In genomic region chr3:172658344-172659245, GRCh38 we compare ENCODE assay signal across 10 cellular contexts. TPM values are rescaled to one million over a fixed set of nuclear protein-coding genes. Genes with fewer than 3 reads are reported as not detected.
DNase-seq lines count a peak whose midpoint lies in the region; FAIRE-seq and TF ChIP-seq lines count a peak whose summit lies in the region.
"Had no signal": no experiment of that assay in that cellular context is flagged by ENCODE, and none has a peak within 500 bp of the region (broad histone marks: within the 10 kb centered on the region; RNA-seq: fewer than 3 reads in every experiment).

No MANE protein-coding gene starts in this region.

- peaks cover 3% of the 10 kb centered on the region for H3K79me2 ChIP-seq in parathyroid adenoma

- no peak overlapping the region for H2AFZ ChIP-seq in parathyroid adenoma

- H3K4me1 ChIP-seq in parathyroid adenoma (peaks cover 14% of the 10 kb centered on the region), transverse colon (no peaks in the 10 kb centered on the region), sigmoid colon (peaks cover 0 to 6% (median 0%) of the 10 kb centered on the region in 4 donors)

- H3K36me3 Mint-ChIP-seq in activated CD4-positive, alpha-beta memory T cell treated with anti-CD3 and anti-CD28 coated beads, Interleukin-2, amount 10 ng/mL, durations not matched to agents 7 days and 5 days (ENCODE audit: low read depth) = no peaks in the 10 kb centered on the region

- H3K4me2 ChIP-seq in parathyroid adenoma (ENCODE audit: low read length) = no peak overlapping the region

- WGBS in transverse colon (ENCODE audit: low coverage in 1 of 2), 2 donors = 77 to 81% methylated on average over 4 to 6 of the region's 6 CpGs
- 70 to 78% methylated on average over 6 of the region's 6 CpGs for WGBS in sigmoid colon, 2 donors

- H3K27ac Mint-ChIP-seq in activated CD4-positive, alpha-beta memory T cell treated with anti-CD3 and anti-CD28 coated beads, Interleukin-2, amount 10 ng/mL, durations not matched to agents 7 days and 5 days = no peak overlapping the region

- H3K36me3 ChIP-seq in parathyroid adenoma (ENCODE audit: control insufficient read depth, insufficient read depth, low read length) (no peaks in the 10 kb centered on the region), transverse colon (no peaks in the 10 kb centered on the region), sigmoid colon (no peaks in the 10 kb centered on the region)

- intact Hi-C loops in transverse colon (cut with DNase I; ENCODE audit: low total_unique reads) = no loop called here
- intact Hi-C loops in sigmoid colon (cut with DNase I) = no loop called here

- H3K9me3 ChIP-seq in parathyroid adenoma (ENCODE audit: control insufficient read depth, low read length) (no peaks in the 10 kb centered on the region), transverse colon (no peaks in the 10 kb centered on the region), sigmoid colon (no peaks in the 10 kb centered on the region)

- no peak overlapping the region for H3K9ac ChIP-seq in parathyroid adenoma

- no peak overlapping the region for H3K27ac ChIP-seq in RWPE1
- peak overlapping the region; percentile 68 for H3K27ac ChIP-seq in parathyroid adenoma
- H3K27ac ChIP-seq in transverse colon = no peak overlapping the region
- H3K27ac ChIP-seq in sigmoid colon = no peak overlapping the region

- in situ Hi-C loops in transverse colon (cut with MboI; ENCODE audit: low pct_ligation_motif_present in 1 of 4, low pct_unique_long_range_greater_than_20kb in 1 of 4, low sequenced_read_pairs in 3 of 4) = loop anchor here in 2 of 4 donors (25.0 kb wide), 1 partner anchor 296 kb away; no protein-coding TSS in a partner anchor

- FAIRE-seq in H54 (lab: Jason Lieb, UNC) = peak; percentile 95

- no peaks in the 10 kb centered on the region for H3K27me3 ChIP-seq in parathyroid adenoma (ENCODE audit: control insufficient read depth, insufficient read depth, low read length)
- H3K27me3 ChIP-seq in transverse colon = no peaks in the 10 kb centered on the region
- no peaks in the 10 kb centered on the region for H3K27me3 ChIP-seq in sigmoid colon

- CTCF ChIA-PET in RWPE1 (lab: Yijun Ruan, JAX) = interaction anchor here (0.6 to 1.3 kb wide), 4 partner anchors 15 to 354 kb away, joined by 3 to 4 read pairs (median 3); no protein-coding TSS in a partner anchor
- CTCF ChIA-PET in activated CD4-positive, alpha-beta memory T cell treated with anti-CD3 and anti-CD28 coated beads, Interleukin-2, amount 10 ng/mL, durations not matched to agents 7 days and 5 days (lab: Charles Lee) = interaction anchor here (0.7 to 2.0 kb wide), 3 partner anchors 14 to 242 kb away, joined by 4 to 8 read pairs (median 6); no protein-coding TSS in a partner anchor

- POLR2A ChIA-PET in RWPE1 (lab: Yijun Ruan, JAX; ENCODE audit: low non-redundant PET) = no interaction called here
- POLR2A ChIA-PET in activated CD4-positive, alpha-beta memory T cell treated with anti-CD3 and anti-CD28 coated beads, Interleukin-2, amount 10 ng/mL, durations not matched to agents 7 days and 5 days (lab: Charles Lee) = no interaction called here

- no peaks in the 10 kb centered on the region for H3K9me3 Mint-ChIP-seq in activated CD4-positive, alpha-beta memory T cell treated with anti-CD3 and anti-CD28 coated beads, Interleukin-2, amount 10 ng/mL, durations not matched to agents 7 days and 5 days

- TF ChIP-seq CTCF in RWPE1 (conservative IDR thresholded peaks at IDR 0.05; ENCODE audit: low read depth) = no peak
- TF ChIP-seq CTCF in parathyroid adenoma (IDR thresholded peaks at IDR 0.05) = no peak
- TF ChIP-seq CTCF in transverse colon (IDR thresholded peaks at IDR 0.05) = no peak
- no peak for TF ChIP-seq CTCF in sigmoid colon (IDR thresholded peaks at IDR 0.05)

- H3K4me1 Mint-ChIP-seq in activated CD4-positive, alpha-beta memory T cell treated with anti-CD3 and anti-CD28 coated beads, Interleukin-2, amount 10 ng/mL, durations not matched to agents 7 days and 5 days = peaks cover 7% of the 10 kb centered on the region

- TF ChIP-seq POLR2A in H54 (IDR thresholded peaks at IDR 0.05; ENCODE audit: low read depth, low read length) (no peak), transverse colon (IDR thresholded peaks at IDR 0.05) (no peak), sigmoid colon (IDR thresholded peaks at IDR 0.05) (no peak)

- H3K27me3 Mint-ChIP-seq in activated CD4-positive, alpha-beta memory T cell treated with anti-CD3 and anti-CD28 coated beads, Interleukin-2, amount 10 ng/mL, durations not matched to agents 7 days and 5 days = no peaks in the 10 kb centered on the region

- no peak overlapping the region for H3K4me3 Mint-ChIP-seq in activated CD4-positive, alpha-beta memory T cell treated with anti-CD3 and anti-CD28 coated beads, Interleukin-2, amount 10 ng/mL, durations not matched to agents 7 days and 5 days

- no peak for TF ChIP-seq EP300 in transverse colon (IDR thresholded peaks at IDR 0.05; ENCODE audit: low read depth)
- no peak for TF ChIP-seq EP300 in sigmoid colon (IDR thresholded peaks at IDR 0.05)

- H3K4me3 ChIP-seq in parathyroid adenoma (ENCODE audit: low read depth, low read length) (no peak overlapping the region), transverse colon (no peak overlapping the region), sigmoid colon (no peak overlapping the region)

- DNase-seq in H54 (ENCODE audit: insufficient read length, low spot score) = peak; percentile 54
- DNase-seq in RWPE1 (ENCODE audit: low spot score) = peak; percentile 43
- peak; percentile 93 for DNase-seq in fibroblast of peridontal ligament (ENCODE audit: extremely low read depth)
- DNase-seq in transverse colon = no peak
- DNase-seq in sigmoid colon = no peak
- no peak for DNase-seq in activated CD4-positive, alpha-beta memory T cell treated with anti-CD3 and anti-CD28 coated beads, Interleukin-2, amount 10 ng/mL, durations not matched to agents 7 days and 5 days
- DNase-seq in NCI-H2227 treated with DMSO at 0.1 percent for 48 hours (lab: John Stamatoyannopoulos, UW) = no peak
- DNase-seq: activated CD4-positive, alpha-beta T cell treated with anti-CD3 and anti-CD28 coated beads for 48 hours; NCI-H1930 had no signal

RNA-seq across cellular contexts. Expression of gene NCEH1, which starts 52.3 kb away (rescaled TPM):
- total RNA-seq in transverse colon (10 to 100 TPM in 3 of 4 donors, 1 to 10 TPM in 1; 2.4 to 88.3 (median 29.3) TPM), sigmoid colon (1 to 10 TPM; 1.6 to 3.6 (median 2.4) TPM)
- polyA plus RNA-seq in sigmoid colon = 10 to 100 TPM in 2 of 3 donors, 1 to 10 TPM in 1; 3.0 to 12.8 (median 12.0) TPM
- 1 to 10 TPM; 7.2 to 9.6 TPM for total RNA-seq in activated CD4-positive, alpha-beta memory T cell treated with anti-CD3 and anti-CD28 coated beads, Interleukin-2, amount 10 ng/mL, durations not matched to agents 7 days and 5 days

Comparison
In these comparisons a context has a peak if more than half of its experiments do, and no peak if none do; other contexts are left out.
1. DNase-seq: peak in H54 (single experiment), RWPE1 (single experiment) and fibroblast of peridontal ligament (single experiment); none in transverse colon (single experiment), sigmoid colon (single experiment), activated CD4-positive, alpha-beta memory T cell treated with anti-CD3 and anti-CD28 coated beads, Interleukin-2, amount 10 ng/mL, durations not matched to agents 7 days and 5 days (single experiment) and NCI-H2227 treated with DMSO at 0.1 percent for 48 hours (single experiment).